ENCODE assay signal across 8 cellular contexts in genomic region chr9:131668057-131668438, GRCh38.
A peak's percentile ranks its signal among the peaks of the same experiment; 100 is the strongest.
DNase-seq lines count a peak whose midpoint lies in the region; ATAC-seq and TF ChIP-seq lines count a peak whose summit lies in the region.

No MANE protein-coding gene starts in this region.

- no peaks in the 10 kb centered on the region for H3K27me3 ChIP-seq in Panc1 (ENCODE audit: control insufficient read depth, insufficient read depth, low read length)
- H3K27me3 ChIP-seq in hepatocyte, result no peaks in the 10 kb centered on the region
- no peaks in the 10 kb centered on the region for H3K27me3 ChIP-seq in thyroid gland

- H3K9me3 ChIP-seq in Panc1 (ENCODE audit: control insufficient read depth, insufficient read depth, low read depth, low read length) (no peaks in the 10 kb centered on the region), hepatocyte (ENCODE audit: low read depth) (no peaks in the 10 kb centered on the region), thyroid gland (no peaks in the 10 kb centered on the region)

- peaks cover 4% of the 10 kb centered on the region for H3K36me3 Mint-ChIP-seq in activated T-cell treated with anti-CD3 and anti-CD28 coated beads, Interleukin-2, amount 50 U/mL, for 4 hours (ENCODE audit: insufficient read depth)

- 67% methylated on average over 9 of the region's 9 CpGs for WGBS in hepatocyte (ENCODE audit: low lambda C conversion rate, missing lambda C conversion rate)
- WGBS in thyroid gland, 2 donors, result 87 to 92% methylated on average over 9 of the region's 9 CpGs

- CTCF ChIA-PET in Panc1 (lab: Charles Lee), result no interaction called here

- no peak for TF ChIP-seq CTCF in Panc1 (IDR thresholded peaks at IDR 0.05)
- TF ChIP-seq CTCF in hepatocyte (IDR thresholded peaks at IDR 0.05; ENCODE audit: poor library complexity), result no peak
- no peak for TF ChIP-seq CTCF in thyroid gland (IDR thresholded peaks at IDR 0.05)

- intact Hi-C loops in Panc1 (cut with micrococcal nuclease; ENCODE audit: unreplicated experiment), result no loop called here
- intact Hi-C loops in thyroid gland (cut with DNase I), result no loop called here

- no peak overlapping the region for H2AFZ ChIP-seq in hepatocyte

- no peak for ATAC-seq in activated T-cell treated with anti-CD3 and anti-CD28 coated beads, Interleukin-2, amount 50 U/mL, for 4 hours
- ATAC-seq in Panc1, result no peak
- no peak for ATAC-seq in GM21447 (IDR thresholded peaks at IDR 0.05; ENCODE audit: unreplicated experiment)

- BruUV-seq in Panc1 (replicated peaks; lab: Mats Ljungman, UMichigan), result no TSS peak

- H3K27ac ChIP-seq in Panc1 (ENCODE audit: low read length) (peak overlapping the region; percentile 77), hepatocyte (peak overlapping the region; percentile 38), thyroid gland (peak overlapping the region in 2 of 3 donors; percentile 71 to 82)

- peaks cover 89% of the 10 kb centered on the region for H3K4me1 Mint-ChIP-seq in activated T-cell treated with anti-CD3 and anti-CD28 coated beads, Interleukin-2, amount 50 U/mL, for 4 hours (ENCODE audit: low read depth)

- no peak for DNase-seq in activated T-cell treated with anti-CD3 and anti-CD28 coated beads, Interleukin-2, amount 50 U/mL, for 4 hours
- DNase-seq in activated T-cell treated with anti-CD3 and anti-CD28 coated beads, Interleukin-2, amount 50 U/mL, for 1 hour, result no peak
- DNase-seq in Panc1 (ENCODE audit: low read depth, low spot score) (no peak), hepatocyte (ENCODE audit: low spot score) (no peak), thyroid gland (no peak), H4 (ENCODE audit: low spot score) (no peak), COR-L47 (lab: John Stamatoyannopoulos, UW) (no peak)

- H3K9me2 ChIP-seq in hepatocyte (replicated peaks; ENCODE audit: insufficient read depth), result no peaks in the 10 kb centered on the region

- in situ Hi-C loops in Panc1 (cut with HindIII; ENCODE audit: low pct_unique_long_range_greater_than_20kb, low sequenced_read_pairs), result no loop called here

- POLR2A ChIA-PET in Panc1 (lab: Charles Lee), result no interaction called here

- peaks cover 92% of the 10 kb centered on the region for H3K79me2 ChIP-seq in hepatocyte

- H3K4me3 ChIP-seq in Panc1 (ENCODE audit: low read depth in 2 of 2, low read length in 2 of 2), result no peak overlapping the region
- H3K4me3 ChIP-seq in hepatocyte, result no peak overlapping the region
- H3K4me3 ChIP-seq in thyroid gland (replicated peaks in 1 of 3), result no peak overlapping the region

- peaks cover 47% of the 10 kb centered on the region for H3K4me1 ChIP-seq in Panc1 (ENCODE audit: control insufficient read depth, insufficient read depth, low read length)
- peaks cover 28% of the 10 kb centered on the region for H3K4me1 ChIP-seq in hepatocyte (ENCODE audit: insufficient read depth)
- H3K4me1 ChIP-seq in thyroid gland, result peaks cover 28 to 62% of the 10 kb centered on the region in 2 donors

- peaks cover 15% of the 10 kb centered on the region for H4K20me1 ChIP-seq in hepatocyte (ENCODE audit: insufficient read depth, poor library complexity, severe bottlenecking)

- no peaks in the 10 kb centered on the region for H3K9me3 Mint-ChIP-seq in activated T-cell treated with anti-CD3 and anti-CD28 coated beads, Interleukin-2, amount 50 U/mL, for 4 hours

- no peaks in the 10 kb centered on the region for H3K27me3 Mint-ChIP-seq in activated T-cell treated with anti-CD3 and anti-CD28 coated beads, Interleukin-2, amount 50 U/mL, for 4 hours (ENCODE audit: low read depth)

- no peak for TF ChIP-seq POLR2A in thyroid gland (IDR thresholded peaks at IDR 0.05)

- no peak overlapping the region for H3K4me2 ChIP-seq in hepatocyte

- peak overlapping the region; percentile 83 for H3K4me3 Mint-ChIP-seq in activated T-cell treated with anti-CD3 and anti-CD28 coated beads, Interleukin-2, amount 50 U/mL, for 4 hours

- H3K36me3 ChIP-seq in Panc1 (ENCODE audit: control insufficient read depth, insufficient read depth, low read length) (no peaks in the 10 kb centered on the region; the same call in 1 of the 2 replicates), hepatocyte (replicated peaks; ENCODE audit: insufficient read depth, low read depth) (no peaks in the 10 kb centered on the region), thyroid gland (no peaks in the 10 kb centered on the region)
